37 cellular contexts compared by ENCODE assay signal in genomic region chr9:15717290-15717689, GRCh38.
"Had no signal": no experiment of that assay in that cellular context is flagged by ENCODE, and none has a peak within 500 bp of the region (broad histone marks: within the 10 kb centered on the region; RNA-seq: fewer than 3 reads in every experiment).

No MANE protein-coding gene starts in this region.

- H3K27ac Mint-ChIP-seq: activated CD4-positive, alpha-beta memory T cell treated with anti-CD3 and anti-CD28 coated beads, Interleukin-2, amount 10 ng/mL, durations not matched to agents 7 days and 5 days; activated CD4-positive, alpha-beta T cell treated with anti-CD3 and anti-CD28 coated beads for 36 hours; activated CD4-positive, alpha-beta T cell treated with anti-CD3 and anti-CD28 coated beads, Interleukin-2, amount 10 ng/mL, durations not matched to agents 7 days and 5 days; activated CD8-positive, alpha-beta memory T cell treated with anti-CD3 and anti-CD28 coated beads, Interleukin-2, amount 10 ng/mL, durations not matched to agents 7 days and 5 days; activated CD8-positive, alpha-beta T cell treated with anti-CD3 and anti-CD28 coated beads, Interleukin-2, amount 10 ng/mL, durations not matched to agents 7 days and 5 days; activated naive CD4-positive, alpha-beta T cell treated with anti-CD3 and anti-CD28 coated beads for 36 hours; activated naive CD4-positive, alpha-beta T cell treated with anti-CD3 and anti-CD28 coated beads, Interleukin-2, amount 50 U/mL, for 72 hours; activated naive CD8-positive, alpha-beta T cell treated with anti-CD3 and anti-CD28 coated beads for 36 hours; activated T-cell treated with anti-CD3 and anti-CD28 coated beads, Interleukin-2, amount 50 U/mL, for 72 hours; activated T-helper 1 cell treated with anti-CD3 and anti-CD28 coated beads, Interleukin-12 subunit alpha, Interleukin-12 subunit beta, Interleukin-2, Interleukin-4 antibody, amounts not matched to agents 30 ng/mL and 10 ng/mL and 1 ng/mL, durations not matched to agents 14 hours and 24 hours and 36 hours; activated T-helper 17 cell treated with anti-CD3 and anti-CD28 coated beads, Interleukin-2, amount 50 U/mL, for 72 hours; brain; T-helper 1 cell treated with Interleukin-12 subunit alpha and Interleukin-12 subunit beta and Interleukin-4 antibody, amounts not matched to agents 30 μg/mL and 1 μg/mL, for 36 hours; T-helper 2 cell treated with Interferon-gamma antibody and Interleukin-4, amounts not matched to agents 5 μg/mL and 100 μg/mL, for 36 hours had no signal

- H3K4me3 ChIP-seq: adrenal gland, ascending aorta, cardiac muscle cell had no signal

- H3K9me3 Mint-ChIP-seq: activated CD4-positive, alpha-beta memory T cell treated with anti-CD3 and anti-CD28 coated beads, Interleukin-2, amount 10 ng/mL, durations not matched to agents 7 days and 5 days; activated CD4-positive, alpha-beta T cell treated with anti-CD3 and anti-CD28 coated beads, Interleukin-2, amount 10 ng/mL, durations not matched to agents 7 days and 5 days; activated naive CD4-positive, alpha-beta T cell treated with anti-CD3 and anti-CD28 coated beads for 36 hours; activated naive CD4-positive, alpha-beta T cell treated with anti-CD3 and anti-CD28 coated beads, Interleukin-2, amount 50 U/mL, for 72 hours; activated naive CD8-positive, alpha-beta T cell treated with anti-CD3 and anti-CD28 coated beads for 36 hours; activated T-cell treated with anti-CD3 and anti-CD28 coated beads, Interleukin-2, amount 50 U/mL, for 4 hours; activated T-cell treated with anti-CD3 and anti-CD28 coated beads, Interleukin-2, amount 50 U/mL, for 72 hours; activated T-helper 1 cell treated with anti-CD3 and anti-CD28 coated beads, Interleukin-12 subunit alpha, Interleukin-12 subunit beta, Interleukin-2, Interleukin-4 antibody, amounts not matched to agents 30 ng/mL and 10 ng/mL and 1 ng/mL, durations not matched to agents 14 hours and 24 hours and 36 hours; activated T-helper 17 cell treated with anti-CD3 and anti-CD28 coated beads, Interleukin-2, amount 50 U/mL, for 72 hours; central memory CD8-positive, alpha-beta T cell; T-helper 1 cell treated with Interleukin-12 subunit alpha and Interleukin-12 subunit beta and Interleukin-4 antibody, amounts not matched to agents 30 μg/mL and 1 μg/mL, for 36 hours; T-helper 2 cell treated with Interferon-gamma antibody and Interleukin-4, amounts not matched to agents 5 μg/mL and 100 μg/mL, for 36 hours had no signal

- H3K36me3 Mint-ChIP-seq: activated CD8-positive, alpha-beta memory T cell treated with anti-CD3 and anti-CD28 coated beads, Interleukin-2, amount 10 ng/mL, durations not matched to agents 7 days and 5 days had no signal

- H3K4me1 ChIP-seq: adrenal gland, ascending aorta had no signal

- H3K9me3 ChIP-seq: adrenal gland, ascending aorta had no signal

- H3K27ac ChIP-seq: adrenal gland, ascending aorta, cardiac muscle cell, VCaP had no signal

- H3K36me3 ChIP-seq: adrenal gland, ascending aorta, cardiac muscle cell had no signal

- H3K4me3 Mint-ChIP-seq: activated CD4-positive, alpha-beta memory T cell treated with anti-CD3 and anti-CD28 coated beads, Interleukin-2, amount 10 ng/mL, durations not matched to agents 7 days and 5 days; activated CD4-positive, alpha-beta T cell treated with anti-CD3 and anti-CD28 coated beads for 36 hours; activated CD4-positive, alpha-beta T cell treated with anti-CD3 and anti-CD28 coated beads, Interleukin-2, amount 10 ng/mL, durations not matched to agents 7 days and 5 days; activated CD8-positive, alpha-beta memory T cell treated with anti-CD3 and anti-CD28 coated beads, Interleukin-2, amount 10 ng/mL, durations not matched to agents 7 days and 5 days; activated CD8-positive, alpha-beta T cell treated with anti-CD3 and anti-CD28 coated beads, Interleukin-2, amount 10 ng/mL, durations not matched to agents 7 days and 5 days; activated naive CD4-positive, alpha-beta T cell treated with anti-CD3 and anti-CD28 coated beads for 36 hours; activated naive CD8-positive, alpha-beta T cell treated with anti-CD3 and anti-CD28 coated beads for 36 hours; activated T-cell treated with anti-CD3 and anti-CD28 coated beads, Interleukin-2, amount 50 U/mL, for 4 hours; activated T-cell treated with anti-CD3 and anti-CD28 coated beads, Interleukin-2, amount 50 U/mL, for 72 hours; activated T-helper 1 cell treated with anti-CD3 and anti-CD28 coated beads, Interleukin-12 subunit alpha, Interleukin-12 subunit beta, Interleukin-2, Interleukin-4 antibody, amounts not matched to agents 30 ng/mL and 10 ng/mL and 1 ng/mL, durations not matched to agents 14 hours and 24 hours and 36 hours; activated T-helper 17 cell treated with anti-CD3 and anti-CD28 coated beads, Interleukin-2, amount 50 U/mL, for 72 hours; brain; central memory CD8-positive, alpha-beta T cell; T-helper 1 cell treated with Interleukin-12 subunit alpha and Interleukin-12 subunit beta and Interleukin-4 antibody, amounts not matched to agents 30 μg/mL and 1 μg/mL, for 36 hours; T-helper 2 cell treated with Interferon-gamma antibody and Interleukin-4, amounts not matched to agents 5 μg/mL and 100 μg/mL, for 36 hours had no signal

- DNase-seq: activated CD4-positive, alpha-beta memory T cell treated with anti-CD3 and anti-CD28 coated beads, Interleukin-2, amount 10 ng/mL, durations not matched to agents 7 days and 5 days; activated CD4-positive, alpha-beta T cell treated with anti-CD3 and anti-CD28 coated beads for 1 hour; activated CD4-positive, alpha-beta T cell treated with anti-CD3 and anti-CD28 coated beads for 36 hours; activated CD4-positive, alpha-beta T cell treated with anti-CD3 and anti-CD28 coated beads for 48 hours; activated CD4-positive, alpha-beta T cell treated with anti-CD3 and anti-CD28 coated beads, Interleukin-2, amount 10 ng/mL, durations not matched to agents 7 days and 5 days; activated CD4-positive, alpha-beta T cell treated with anti-CD3 and anti-CD28 coated beads, Interleukin-2, amount 50 U/mL, for 48 hours; activated CD4-positive, CD25-positive, alpha-beta regulatory T cell; activated CD8-positive, alpha-beta memory T cell treated with anti-CD3 and anti-CD28 coated beads for 24 hours; activated CD8-positive, alpha-beta memory T cell treated with anti-CD3 and anti-CD28 coated beads, Interleukin-2, amount 10 ng/mL, durations not matched to agents 7 days and 5 days; activated CD8-positive, alpha-beta memory T cell treated with anti-CD3 and anti-CD28 coated beads, Interleukin-2, amount 50 U/mL, for 48 hours; activated CD8-positive, alpha-beta T cell treated with anti-CD3 and anti-CD28 coated beads, Interleukin-2, amount 10 ng/mL, durations not matched to agents 7 days and 5 days; activated effector memory CD4-positive, alpha-beta T cell treated with anti-CD3 and anti-CD28 coated beads, Interleukin-2, amount 50 U/mL, for 16 hours; activated gamma-delta T cell treated with Interleukin-2 at 50 U/mL for 16 hours; activated naive CD4-positive, alpha-beta T cell; activated naive CD4-positive, alpha-beta T cell treated with anti-CD3 and anti-CD28 coated beads for 36 hours; activated naive CD4-positive, alpha-beta T cell treated with anti-CD3 and anti-CD28 coated beads, Interleukin-2, amount 50 U/mL, for 16 hours; activated naive CD8-positive, alpha-beta T cell treated with anti-CD3 and anti-CD28 coated beads for 36 hours; activated T-cell treated with anti-CD3 and anti-CD28 coated beads, Interleukin-2, amount 50 U/mL, for 4 hours; activated T-cell treated with anti-CD3 and anti-CD28 coated beads, Interleukin-2, amount 50 U/mL, for 72 hours; adrenal gland; amniotic stem cell; caudate nucleus; cerebellar nuclear complex; T-helper 1 cell; T-helper 2 cell; T-helper 9 cell had no signal

- H3K27me3 ChIP-seq: adrenal gland, ascending aorta, cardiac muscle cell had no signal

- H3K4me1 Mint-ChIP-seq: activated CD4-positive, alpha-beta memory T cell treated with anti-CD3 and anti-CD28 coated beads, Interleukin-2, amount 10 ng/mL, durations not matched to agents 7 days and 5 days; activated CD4-positive, alpha-beta T cell treated with anti-CD3 and anti-CD28 coated beads for 36 hours; activated CD4-positive, alpha-beta T cell treated with anti-CD3 and anti-CD28 coated beads, Interleukin-2, amount 10 ng/mL, durations not matched to agents 7 days and 5 days; activated CD8-positive, alpha-beta memory T cell treated with anti-CD3 and anti-CD28 coated beads, Interleukin-2, amount 10 ng/mL, durations not matched to agents 7 days and 5 days; activated naive CD8-positive, alpha-beta T cell treated with anti-CD3 and anti-CD28 coated beads for 36 hours; activated T-helper 17 cell treated with anti-CD3 and anti-CD28 coated beads, Interleukin-2, amount 50 U/mL, for 72 hours; brain; central memory CD8-positive, alpha-beta T cell had no signal

- ATAC-seq: activated CD4-positive, alpha-beta T cell treated with anti-CD3 and anti-CD28 coated beads for 36 hours; activated CD4-positive, CD25-positive, alpha-beta regulatory T cell treated with anti-CD3 and anti-CD28 coated beads, Interleukin-2, amount 50 U/mL, for 24 hours; activated CD8-positive, alpha-beta memory T cell treated with anti-CD3 and anti-CD28 coated beads, Interleukin-2, amount 10 ng/mL, durations not matched to agents 7 days and 5 days; activated CD8-positive, alpha-beta T cell treated with anti-CD3 and anti-CD28 coated beads, Interleukin-2, amount 10 ng/mL, durations not matched to agents 7 days and 5 days; activated naive CD4-positive, alpha-beta T cell treated with anti-CD3 and anti-CD28 coated beads, Interleukin-2, amount 50 U/mL, for 72 hours; activated T-cell treated with anti-CD3 and anti-CD28 coated beads, Interleukin-2, amount 50 U/mL, for 4 hours; activated T-cell treated with anti-CD3 and anti-CD28 coated beads, Interleukin-2, amount 50 U/mL, for 72 hours; activated T-helper 17 cell treated with anti-CD3 and anti-CD28 coated beads, Interleukin-2, amount 50 U/mL, for 72 hours had no signal

- H3K27me3 Mint-ChIP-seq: activated CD4-positive, alpha-beta memory T cell treated with anti-CD3 and anti-CD28 coated beads, Interleukin-2, amount 10 ng/mL, durations not matched to agents 7 days and 5 days; activated CD4-positive, alpha-beta T cell treated with anti-CD3 and anti-CD28 coated beads for 36 hours; activated CD4-positive, alpha-beta T cell treated with anti-CD3 and anti-CD28 coated beads, Interleukin-2, amount 10 ng/mL, durations not matched to agents 7 days and 5 days; activated CD8-positive, alpha-beta memory T cell treated with anti-CD3 and anti-CD28 coated beads, Interleukin-2, amount 10 ng/mL, durations not matched to agents 7 days and 5 days; activated naive CD8-positive, alpha-beta T cell treated with anti-CD3 and anti-CD28 coated beads for 36 hours; activated T-helper 17 cell treated with anti-CD3 and anti-CD28 coated beads, Interleukin-2, amount 50 U/mL, for 72 hours; brain; central memory CD8-positive, alpha-beta T cell had no signal
